ENCODE assay signal across 13 cellular contexts in the genomic region with DNA sequence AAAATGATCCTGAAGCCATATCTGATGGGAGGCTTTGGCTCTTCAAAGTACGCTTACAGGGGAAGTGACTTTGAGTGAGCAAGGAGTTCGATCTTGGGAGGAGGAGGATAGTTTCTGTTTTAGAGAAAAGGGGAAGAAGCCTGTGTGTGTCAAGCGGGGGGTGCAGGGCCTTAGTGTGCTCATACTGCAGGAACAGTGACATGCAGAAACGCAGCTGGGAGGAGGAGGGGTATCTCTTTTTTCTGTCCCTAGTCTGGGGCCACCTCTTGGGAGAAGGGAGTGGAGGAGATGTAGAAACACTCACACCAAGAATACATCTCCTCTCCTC. TPM values are rescaled to one million over a fixed set of nuclear protein-coding genes. Genes with fewer than 3 reads are reported as not detected.
DNase-seq lines count a peak whose midpoint lies in the region.
"Had no signal": no experiment of that assay in that cellular context is flagged by ENCODE, and none has a peak within 500 bp of the region (broad histone marks: within the 10 kb centered on the region; RNA-seq: fewer than 3 reads in every experiment).

No MANE protein-coding gene starts in this region.

- DNase-seq in AML-193 (lab: John Stamatoyannopoulos, UW) (peak; percentile 98), KG1 (lab: John Stamatoyannopoulos, UW) (peak; percentile 48), medulla oblongata (ENCODE audit: extremely low spot score) (peak; percentile 80), NCI-H2107 treated with DMSO at 0.1 percent for 48 hours (lab: John Stamatoyannopoulos, UW; ENCODE audit: unreplicated experiment) (no peak), ureter (ENCODE audit: low spot score) (no peak), DMS 273 treated with DMSO at 0.1 percent for 48 hours (lab: John Stamatoyannopoulos, UW) (no peak)
- no peak for DNase-seq in activated T-helper 1 cell treated with anti-CD3 and anti-CD28 coated beads, Interleukin-12 subunit alpha, Interleukin-12 subunit beta, Interleukin-2, Interleukin-4 antibody, amounts not matched to agents 30 ng/mL and 10 ng/mL and 1 ng/mL, durations not matched to agents 14 hours and 24 hours and 36 hours (ENCODE audit: low spot score)
- DNase-seq in activated CD8-positive, alpha-beta memory T cell treated with anti-CD3 and anti-CD28 coated beads for 24 hours = no peak
- DNase-seq: activated CD4-positive, alpha-beta T cell treated with anti-CD3 and anti-CD28 coated beads, Interleukin-2, amount 50 U/mL, for 1 hour; PC-3; stimulated activated CD8-positive, alpha-beta memory T cell treated with anti-CD3 and anti-CD28 coated beads, Interleukin-4, amount 100 ng/mL, for 48 hours had no signal

- peaks cover 16% of the 10 kb centered on the region for H3K9me3 Mint-ChIP-seq in activated T-helper 1 cell treated with anti-CD3 and anti-CD28 coated beads, Interleukin-12 subunit alpha, Interleukin-12 subunit beta, Interleukin-2, Interleukin-4 antibody, amounts not matched to agents 30 ng/mL and 10 ng/mL and 1 ng/mL, durations not matched to agents 14 hours and 24 hours and 36 hours

- H3K36me3 Mint-ChIP-seq in activated T-helper 1 cell treated with anti-CD3 and anti-CD28 coated beads, Interleukin-12 subunit alpha, Interleukin-12 subunit beta, Interleukin-2, Interleukin-4 antibody, amounts not matched to agents 30 ng/mL and 10 ng/mL and 1 ng/mL, durations not matched to agents 14 hours and 24 hours and 36 hours (ENCODE audit: low read depth) = no peaks in the 10 kb centered on the region

- peaks cover 7% of the 10 kb centered on the region for H3K4me1 Mint-ChIP-seq in activated T-helper 1 cell treated with anti-CD3 and anti-CD28 coated beads, Interleukin-12 subunit alpha, Interleukin-12 subunit beta, Interleukin-2, Interleukin-4 antibody, amounts not matched to agents 30 ng/mL and 10 ng/mL and 1 ng/mL, durations not matched to agents 14 hours and 24 hours and 36 hours (ENCODE audit: low read depth)

- peaks cover 2% of the 10 kb centered on the region for H3K27me3 Mint-ChIP-seq in activated T-helper 1 cell treated with anti-CD3 and anti-CD28 coated beads, Interleukin-12 subunit alpha, Interleukin-12 subunit beta, Interleukin-2, Interleukin-4 antibody, amounts not matched to agents 30 ng/mL and 10 ng/mL and 1 ng/mL, durations not matched to agents 14 hours and 24 hours and 36 hours (ENCODE audit: insufficient read depth)

- H3K4me3 Mint-ChIP-seq in activated T-helper 1 cell treated with anti-CD3 and anti-CD28 coated beads, Interleukin-12 subunit alpha, Interleukin-12 subunit beta, Interleukin-2, Interleukin-4 antibody, amounts not matched to agents 30 ng/mL and 10 ng/mL and 1 ng/mL, durations not matched to agents 14 hours and 24 hours and 36 hours = no peak overlapping the region

- intact Hi-C loops in activated T-helper 1 cell treated with anti-CD3 and anti-CD28 coated beads, Interleukin-12 subunit alpha, Interleukin-12 subunit beta, Interleukin-2, Interleukin-4 antibody, amounts not matched to agents 30 ng/mL and 10 ng/mL and 1 ng/mL, durations not matched to agents 14 hours and 24 hours and 36 hours (cut with micrococcal nuclease) = no loop called here

- H3K27ac Mint-ChIP-seq in activated T-helper 1 cell treated with anti-CD3 and anti-CD28 coated beads, Interleukin-12 subunit alpha, Interleukin-12 subunit beta, Interleukin-2, Interleukin-4 antibody, amounts not matched to agents 30 ng/mL and 10 ng/mL and 1 ng/mL, durations not matched to agents 14 hours and 24 hours and 36 hours = peak overlapping the region; percentile 19

RNA-seq across cellular contexts. Expression of a gene that starts 19.8 kb away (rescaled TPM):
- total RNA-seq in activated T-helper 1 cell treated with anti-CD3 and anti-CD28 coated beads, Interleukin-12 subunit alpha, Interleukin-12 subunit beta, Interleukin-2, Interleukin-4 antibody, amounts not matched to agents 30 ng/mL and 10 ng/mL and 1 ng/mL, durations not matched to agents 14 hours and 24 hours and 36 hours = not detected in 2 replicates
- not detected for total RNA-seq in ureter
- total RNA-seq: astrocyte, epithelial cell of proximal tubule had no signal

RNA-seq across cellular contexts. Expression of a gene that starts 46.5 kb away (rescaled TPM):
- not detected in 2 replicates for total RNA-seq in activated T-helper 1 cell treated with anti-CD3 and anti-CD28 coated beads, Interleukin-12 subunit alpha, Interleukin-12 subunit beta, Interleukin-2, Interleukin-4 antibody, amounts not matched to agents 30 ng/mL and 10 ng/mL and 1 ng/mL, durations not matched to agents 14 hours and 24 hours and 36 hours
- 3.6 TPM for total RNA-seq in ureter
- total RNA-seq: astrocyte had no signal

Comparison
In these comparisons a context has a peak if more than half of its experiments do, and no peak if none do; other contexts are left out.
1. DNase-seq: peak in AML-193 (2 of 2), KG1 (single experiment) and medulla oblongata (single experiment); none in activated T-helper 1 cell treated with anti-CD3 and anti-CD28 coated beads, Interleukin-12 subunit alpha, Interleukin-12 subunit beta, Interleukin-2, Interleukin-4 antibody, amounts not matched to agents 30 ng/mL and 10 ng/mL and 1 ng/mL, durations not matched to agents 14 hours and 24 hours and 36 hours (single experiment), NCI-H2107 treated with DMSO at 0.1 percent for 48 hours (single experiment), ureter (single experiment), activated CD8-positive, alpha-beta memory T cell treated with anti-CD3 and anti-CD28 coated beads for 24 hours (single experiment) and DMS 273 treated with DMSO at 0.1 percent for 48 hours (single experiment).